Comparison of ENCODE assay signal across 17 cellular contexts in the genomic region with DNA sequence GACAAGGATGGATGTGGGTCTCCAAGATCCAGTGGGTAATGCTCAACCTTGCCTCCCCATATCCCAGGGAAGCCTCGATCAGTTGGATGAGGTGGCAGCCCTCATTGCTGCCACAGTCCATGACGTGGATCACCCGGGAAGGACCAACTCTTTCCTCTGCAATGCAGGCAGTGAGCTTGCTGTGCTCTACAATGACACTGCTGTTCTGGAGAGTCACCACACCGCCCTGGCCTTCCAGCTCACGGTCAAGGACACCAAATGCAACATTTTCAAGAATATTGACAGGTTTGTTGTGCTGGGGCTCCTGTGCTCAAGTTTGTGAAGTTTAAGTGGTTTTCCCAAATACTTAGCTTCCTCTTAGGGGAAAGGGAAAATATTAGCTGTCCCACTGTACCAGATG.
DNase-seq lines count a peak whose midpoint lies in the region; ATAC-seq and TF ChIP-seq lines count a peak whose summit lies in the region.
"Had no signal": no experiment of that assay in that cellular context is flagged by ENCODE, and none has a peak within 500 bp of the region (broad histone marks: within the 10 kb centered on the region; RNA-seq: fewer than 3 reads in every experiment).

No MANE protein-coding gene starts in this region.

- no peaks in the 10 kb centered on the region for H3K9me3 Mint-ChIP-seq in osteocyte (ENCODE audit: unreplicated experiment)
- H3K9me3 Mint-ChIP-seq: CD4-positive, CD25-positive, alpha-beta regulatory T cell had no signal

- peaks cover 25% of the 10 kb centered on the region for H3K4me1 Mint-ChIP-seq in osteocyte (ENCODE audit: unreplicated experiment)

- H3K4me3 ChIP-seq in coronary artery (no peak overlapping the region), tibial artery (no peak overlapping the region)
- H3K4me3 ChIP-seq: SJCRH30 had no signal

- H3K27ac ChIP-seq in angular gyrus (ENCODE audit: low read depth, low read length) (peak overlapping the region; percentile 7), coronary artery (peak overlapping the region; percentile 49 to 83), tibial artery (peak overlapping the region; percentile 78 to 86)
- H3K27ac ChIP-seq: SJCRH30 had no signal

- ATAC-seq in GM18873 (IDR thresholded peaks at IDR 0.05; ENCODE audit: low FRiP score, unreplicated experiment) = no peak
- no peak for ATAC-seq in GM18520 (IDR thresholded peaks at IDR 0.05; ENCODE audit: unreplicated experiment)

- H3K36me3 Mint-ChIP-seq in osteocyte (ENCODE audit: unreplicated experiment) = peaks cover 5% of the 10 kb centered on the region
- H3K36me3 Mint-ChIP-seq: CD4-positive, CD25-positive, alpha-beta regulatory T cell; IgD-negative memory B cell had no signal

- no peaks in the 10 kb centered on the region for H3K9me3 ChIP-seq in tibial artery
- H3K9me3 ChIP-seq: Caco-2 had no signal

- H3K36me3 ChIP-seq in tibial artery = no peaks in the 10 kb centered on the region
- H3K36me3 ChIP-seq: SJCRH30 had no signal

- TF ChIP-seq CTCF in coronary artery (IDR thresholded peaks at IDR 0.05) = no peak
- no peak for TF ChIP-seq CTCF in osteocyte (IDR thresholded peaks at IDR 0.05)
- no peak for TF ChIP-seq CTCF in tibial artery (IDR thresholded peaks at IDR 0.05)

- H3K27ac Mint-ChIP-seq in osteocyte (ENCODE audit: unreplicated experiment) = peak overlapping the region; percentile 62
- H3K27ac Mint-ChIP-seq: CD4-positive, CD25-positive, alpha-beta regulatory T cell had no signal

- no peak overlapping the region for H3K4me3 Mint-ChIP-seq in osteocyte (ENCODE audit: unreplicated experiment)
- H3K4me3 Mint-ChIP-seq: CD4-positive, CD25-positive, alpha-beta regulatory T cell; IgD-negative memory B cell had no signal

- peaks cover 0 to 49% (median 16%) of the 10 kb centered on the region in 4 donors for H3K4me1 ChIP-seq in tibial artery
- H3K4me1 ChIP-seq: SJCRH30 had no signal

- H3K27me3 ChIP-seq in tibial artery = no peaks in the 10 kb centered on the region
- H3K27me3 ChIP-seq: SJCRH30 had no signal

- intact Hi-C loops in tibial artery (cut with DNase I; ENCODE audit: low total_unique reads) = no loop called here

- H3K27me3 Mint-ChIP-seq in osteocyte (ENCODE audit: unreplicated experiment) = no peaks in the 10 kb centered on the region

- DNase-seq in coronary artery (ENCODE audit: low spot score) (no peak), osteocyte (ENCODE audit: extremely low spot score, unreplicated experiment) (no peak), tibial artery (no peak), HCEC 1CT (no peak)
- DNase-seq: Caco-2; CD4-positive, CD25-positive, alpha-beta regulatory T cell; H7; NCI-H1417; NCI-H2029; NCI-H2171; NCI-H446 treated with DMSO at 0.1 percent for 48 hours; OCI-M1; SJCRH30 had no signal

Comparison
In these comparisons a context has a peak if more than half of its experiments do, and no peak if none do; other contexts are left out.
1. H3K27ac ChIP-seq: peak in every context shown above with its lines; median percentile 82 in tibial artery; 66 in coronary artery; 7 in angular gyrus.